12 cellular contexts compared by ENCODE assay signal in genomic region chr1:1418464-1419362, GRCh38. TPM values are rescaled to one million over a fixed set of nuclear protein-coding genes. Genes with fewer than 3 reads are reported as not detected.
DNase-seq lines count a peak whose midpoint lies in the region; ATAC-seq and TF ChIP-seq lines count a peak whose summit lies in the region.
"Had no signal": no experiment of that assay in that cellular context is flagged by ENCODE, and none has a peak within 500 bp of the region (broad histone marks: within the 10 kb centered on the region; RNA-seq: fewer than 3 reads in every experiment).

No MANE protein-coding gene starts in this region.

- H3K4me3 Mint-ChIP-seq in endothelial cell (ENCODE audit: unreplicated experiment) (peak overlapping the region; percentile 25), neural crest cell (no peak overlapping the region)
- H3K4me3 Mint-ChIP-seq in activated CD8-positive, alpha-beta T cell treated with anti-CD3 and anti-CD28 coated beads, Interleukin-2, amount 10 ng/mL, durations not matched to agents 7 days and 5 days: no peak overlapping the region
- H3K4me3 Mint-ChIP-seq: activated CD4-positive, alpha-beta T cell treated with anti-CD3 and anti-CD28 coated beads, Interleukin-2, amount 10 ng/mL, durations not matched to agents 24 days and 14 days; T-helper 17 cell had no signal

- no peaks in the 10 kb centered on the region for H3K9me3 Mint-ChIP-seq in endothelial cell (ENCODE audit: unreplicated experiment)
- no peaks in the 10 kb centered on the region for H3K9me3 Mint-ChIP-seq in neural crest cell
- H3K9me3 Mint-ChIP-seq in activated CD8-positive, alpha-beta T cell treated with anti-CD3 and anti-CD28 coated beads, Interleukin-2, amount 10 ng/mL, durations not matched to agents 7 days and 5 days (ENCODE audit: insufficient read depth): no peaks in the 10 kb centered on the region
- H3K9me3 Mint-ChIP-seq: activated CD4-positive, alpha-beta T cell treated with anti-CD3 and anti-CD28 coated beads, Interleukin-2, amount 10 ng/mL, durations not matched to agents 24 days and 14 days; naive thymus-derived CD8-positive, alpha-beta T cell had no signal

- POLR2A ChIA-PET in activated CD8-positive, alpha-beta T cell treated with anti-CD3 and anti-CD28 coated beads, Interleukin-2, amount 10 ng/mL, durations not matched to agents 7 days and 5 days (lab: Charles Lee): no interaction called here

- no peaks in the 10 kb centered on the region for H3F3A ChIP-seq in GM23248 (ENCODE audit: insufficient read depth)

- H3K36me3 Mint-ChIP-seq in endothelial cell (ENCODE audit: low read depth, unreplicated experiment) (no peaks in the 10 kb centered on the region), neural crest cell (ENCODE audit: low read depth) (no peaks in the 10 kb centered on the region)
- H3K36me3 Mint-ChIP-seq in activated CD8-positive, alpha-beta T cell treated with anti-CD3 and anti-CD28 coated beads, Interleukin-2, amount 10 ng/mL, durations not matched to agents 7 days and 5 days (ENCODE audit: low read depth): no peaks in the 10 kb centered on the region
- H3K36me3 Mint-ChIP-seq: naive thymus-derived CD8-positive, alpha-beta T cell had no signal

- H3K9me3 ChIP-seq in BE2C (no peaks in the 10 kb centered on the region), GM23248 (ENCODE audit: low read depth) (no peaks in the 10 kb centered on the region)

- 89 to 90% methylated on average over 23 to 26 of the region's 26 CpGs for WGBS in GM23248 (ENCODE audit: low coverage in 1 of 2, low lambda C conversion rate in 2 of 2, missing lambda C conversion rate in 2 of 2), 2 experiments

- H3K27ac ChIP-seq in GM23248: no peak overlapping the region

- TF ChIP-seq CTCF in BE2C (IDR thresholded peaks at IDR 0.05; ENCODE audit: low read depth, low read length) (no peak), endothelial cell (IDR thresholded peaks at IDR 0.05; ENCODE audit: unreplicated experiment) (no peak), neural crest cell (conservative IDR thresholded peaks at IDR 0.05) (no peak)

- H3K4me2 ChIP-seq in GM23248 (ENCODE audit: unreplicated experiment): no peak overlapping the region

- no peaks in the 10 kb centered on the region for H4K20me1 ChIP-seq in GM23248 (ENCODE audit: insufficient read depth)

- H3K27me3 Mint-ChIP-seq in endothelial cell (ENCODE audit: unreplicated experiment) (peaks cover 1% of the 10 kb centered on the region), neural crest cell (ENCODE audit: low read depth) (peaks cover 5% of the 10 kb centered on the region)
- peaks cover 7% of the 10 kb centered on the region for H3K27me3 Mint-ChIP-seq in activated CD8-positive, alpha-beta T cell treated with anti-CD3 and anti-CD28 coated beads, Interleukin-2, amount 10 ng/mL, durations not matched to agents 7 days and 5 days (ENCODE audit: low read depth)

- H3K79me2 ChIP-seq in GM23248 (ENCODE audit: insufficient read depth): no peaks in the 10 kb centered on the region

- H3K4me1 Mint-ChIP-seq in endothelial cell (ENCODE audit: unreplicated experiment) (peaks cover 12% of the 10 kb centered on the region), neural crest cell (peaks cover 22% of the 10 kb centered on the region)
- H3K4me1 Mint-ChIP-seq in activated CD8-positive, alpha-beta T cell treated with anti-CD3 and anti-CD28 coated beads, Interleukin-2, amount 10 ng/mL, durations not matched to agents 7 days and 5 days (ENCODE audit: low read depth): peaks cover 20% of the 10 kb centered on the region

- DNase-seq in BE2C: peak; percentile 24
- DNase-seq in MV-4-11 (lab: John Stamatoyannopoulos, UW): peak; percentile 8
- DNase-seq in endothelial cell (ENCODE audit: low spot score): no peak
- DNase-seq in neural crest cell (ENCODE audit: low read depth, low spot score): no peak
- no peak for DNase-seq in SHP77 (lab: John Stamatoyannopoulos, UW)
- no peak for DNase-seq in GM23248
- no peak for DNase-seq in activated CD8-positive, alpha-beta T cell treated with anti-CD3 and anti-CD28 coated beads, Interleukin-2, amount 10 ng/mL, durations not matched to agents 7 days and 5 days
- DNase-seq: activated CD4-positive, alpha-beta T cell treated with anti-CD3 and anti-CD28 coated beads, Interleukin-2, amount 10 ng/mL, durations not matched to agents 24 days and 14 days; activated effector memory CD4-positive, alpha-beta T cell treated with anti-CD3 and anti-CD28 coated beads, Interleukin-2, amount 50 U/mL, for 16 hours; T-helper 17 cell had no signal

- no peak overlapping the region for H3K9ac ChIP-seq in GM23248

- H3K36me3 ChIP-seq in BE2C (no peaks in the 10 kb centered on the region), GM23248 (ENCODE audit: low read depth) (no peaks in the 10 kb centered on the region)

- no peak for ATAC-seq in activated CD8-positive, alpha-beta T cell treated with anti-CD3 and anti-CD28 coated beads, Interleukin-2, amount 10 ng/mL, durations not matched to agents 7 days and 5 days
- no peak for ATAC-seq in HG03135 (IDR thresholded peaks at IDR 0.05; ENCODE audit: unreplicated experiment)
- ATAC-seq: T-helper 17 cell had no signal

- in situ Hi-C loops in GM23248 (cut with MboI): no loop called here

- H3K9me2 ChIP-seq in GM23248 (ENCODE audit: insufficient read depth): no peaks in the 10 kb centered on the region

- no peak overlapping the region for H3K4me3 ChIP-seq in BE2C (ENCODE audit: low read depth, low read length)
- no peak overlapping the region for H3K4me3 ChIP-seq in GM23248

- CTCF ChIA-PET in activated CD8-positive, alpha-beta T cell treated with anti-CD3 and anti-CD28 coated beads, Interleukin-2, amount 10 ng/mL, durations not matched to agents 7 days and 5 days (lab: Charles Lee): no interaction called here

- no peak overlapping the region for H2AFZ ChIP-seq in GM23248

- H3K4me1 ChIP-seq in BE2C: 0 out of 2 replicates have a peak, but pooled peaks cover 3% of the 10 kb centered on the region
- H3K4me1 ChIP-seq in GM23248 (ENCODE audit: insufficient read depth): no peaks in the 10 kb centered on the region

- no peak overlapping the region for H3K27ac Mint-ChIP-seq in endothelial cell (ENCODE audit: unreplicated experiment)
- peak overlapping the region; percentile 8 for H3K27ac Mint-ChIP-seq in neural crest cell (ENCODE audit: unreplicated experiment)
- H3K27ac Mint-ChIP-seq in activated CD8-positive, alpha-beta T cell treated with anti-CD3 and anti-CD28 coated beads, Interleukin-2, amount 10 ng/mL, durations not matched to agents 7 days and 5 days: no peak overlapping the region
- H3K27ac Mint-ChIP-seq: activated CD4-positive, alpha-beta T cell treated with anti-CD3 and anti-CD28 coated beads, Interleukin-2, amount 10 ng/mL, durations not matched to agents 24 days and 14 days; T-helper 17 cell had no signal

- H3K27me3 ChIP-seq in BE2C (no peaks in the 10 kb centered on the region), GM23248 (replicated peaks; ENCODE audit: insufficient read depth) (no peaks in the 10 kb centered on the region)

RNA-seq across cellular contexts. Expression of gene ANKRD65, which starts 2.4 kb away (rescaled TPM):
- 0.36 TPM for polyA plus RNA-seq in BE2C (2012; ENCODE audit: insufficient read depth, insufficient read length, low read depth)
- total RNA-seq in endothelial cell (ENCODE audit: unreplicated experiment) (0.31 TPM), neural crest cell (0.66 and 0.89 TPM in 2 replicates)
- 0.51 and 0.97 TPM in 2 replicates for total RNA-seq in GM23248 (2014; rRNA removed; shearing (Covaris generic))
- polyA plus RNA-seq in GM23248 (2016; fragmentation: Nextera tagmentation; extraction: Ambion mirVana): 0.44 and 0.70 TPM in 2 replicates
- total RNA-seq in activated CD8-positive, alpha-beta T cell treated with anti-CD3 and anti-CD28 coated beads, Interleukin-2, amount 10 ng/mL, durations not matched to agents 7 days and 5 days: not detected
- total RNA-seq: activated CD4-positive, alpha-beta T cell treated with anti-CD3 and anti-CD28 coated beads, Interleukin-2, amount 10 ng/mL, durations not matched to agents 24 days and 14 days; naive thymus-derived CD8-positive, alpha-beta T cell; T-helper 17 cell had no signal
- polyA plus RNA-seq: naive thymus-derived CD8-positive, alpha-beta T cell had no signal

RNA-seq across cellular contexts. Expression of gene MRPL20, which starts 11.6 kb away (rescaled TPM):
- 709 TPM for polyA plus RNA-seq in BE2C (2012; ENCODE audit: insufficient read depth, insufficient read length, low read depth)
- total RNA-seq in endothelial cell (ENCODE audit: unreplicated experiment): 95.0 TPM
- total RNA-seq in neural crest cell: 113 and 117 TPM in 2 replicates
- total RNA-seq in GM23248 (2014; rRNA removed; shearing (Covaris generic)): 88.9 and 105 TPM in 2 replicates
- 176 and 181 TPM in 2 replicates for polyA plus RNA-seq in GM23248 (2016; fragmentation: Nextera tagmentation; extraction: Ambion mirVana)
- 100 to 1,000 TPM; 111 to 117 TPM for total RNA-seq in activated CD8-positive, alpha-beta T cell treated with anti-CD3 and anti-CD28 coated beads, Interleukin-2, amount 10 ng/mL, durations not matched to agents 7 days and 5 days

RNA-seq across cellular contexts. Expression of gene VWA1, which starts 16.8 kb away (rescaled TPM):
- polyA plus RNA-seq in BE2C (2012; ENCODE audit: insufficient read depth, insufficient read length, low read depth): 33.2 TPM
- total RNA-seq in endothelial cell (ENCODE audit: unreplicated experiment) (34.2 TPM), neural crest cell (8.9 and 9.6 TPM in 2 replicates)
- total RNA-seq in GM23248 (2014; rRNA removed; shearing (Covaris generic)): 1.4 and 2.3 TPM in 2 replicates
- 0.60 and 1.3 TPM in 2 replicates for polyA plus RNA-seq in GM23248 (2016; fragmentation: Nextera tagmentation; extraction: Ambion mirVana)
- total RNA-seq in activated CD8-positive, alpha-beta T cell treated with anti-CD3 and anti-CD28 coated beads, Interleukin-2, amount 10 ng/mL, durations not matched to agents 7 days and 5 days: under 1 TPM; 0.21 to 0.29 TPM
- total RNA-seq: naive thymus-derived CD8-positive, alpha-beta T cell; T-helper 17 cell had no signal
- polyA plus RNA-seq: naive thymus-derived CD8-positive, alpha-beta T cell had no signal

RNA-seq across cellular contexts. Expression of gene CCNL2, which starts 19.6 kb away (rescaled TPM):
- polyA plus RNA-seq in BE2C (2012; ENCODE audit: insufficient read depth, insufficient read length, low read depth): 491 TPM
- 266 TPM for total RNA-seq in endothelial cell (ENCODE audit: unreplicated experiment)
- total RNA-seq in neural crest cell: 249 and 261 TPM in 2 replicates
- 150 and 185 TPM in 2 replicates for total RNA-seq in GM23248 (2014; rRNA removed; shearing (Covaris generic))
- polyA plus RNA-seq in GM23248 (2016; fragmentation: Nextera tagmentation; extraction: Ambion mirVana): 151 and 199 TPM in 2 replicates
- 100 to 1,000 TPM in 1 of 2 experiments, 10 to 100 TPM in 1; 98.3 to 110 TPM for total RNA-seq in activated CD8-positive, alpha-beta T cell treated with anti-CD3 and anti-CD28 coated beads, Interleukin-2, amount 10 ng/mL, durations not matched to agents 7 days and 5 days

RNA-seq across cellular contexts. Expression of gene ATAD3C, which starts 30.8 kb away (rescaled TPM):
- 20.1 TPM for polyA plus RNA-seq in BE2C (2012; ENCODE audit: insufficient read depth, insufficient read length, low read depth)
- total RNA-seq in endothelial cell (ENCODE audit: unreplicated experiment) (2.9 TPM), neural crest cell (0.23 and 0.41 TPM in 2 replicates)
- total RNA-seq in GM23248 (2014; rRNA removed; shearing (Covaris generic)): not detected in 2 replicates
- polyA plus RNA-seq in GM23248 (2016; fragmentation: Nextera tagmentation; extraction: Ambion mirVana): 0.51 TPM in 1 of 2 replicates, not detected in the other
- 1 to 10 TPM; 1.0 to 1.4 TPM for total RNA-seq in activated CD8-positive, alpha-beta T cell treated with anti-CD3 and anti-CD28 coated beads, Interleukin-2, amount 10 ng/mL, durations not matched to agents 7 days and 5 days

Comparison
In these comparisons a context has a peak if more than half of its experiments do, and no peak if none do; other contexts are left out.
1. DNase-seq: peak in BE2C (single experiment) and MV-4-11 (single experiment); none in endothelial cell (single experiment), neural crest cell (single experiment), SHP77 (0 of 2), GM23248 (single experiment) and activated CD8-positive, alpha-beta T cell treated with anti-CD3 and anti-CD28 coated beads, Interleukin-2, amount 10 ng/mL, durations not matched to agents 7 days and 5 days (single experiment).